18 cellular contexts compared by ENCODE assay signal in the genomic region with DNA sequence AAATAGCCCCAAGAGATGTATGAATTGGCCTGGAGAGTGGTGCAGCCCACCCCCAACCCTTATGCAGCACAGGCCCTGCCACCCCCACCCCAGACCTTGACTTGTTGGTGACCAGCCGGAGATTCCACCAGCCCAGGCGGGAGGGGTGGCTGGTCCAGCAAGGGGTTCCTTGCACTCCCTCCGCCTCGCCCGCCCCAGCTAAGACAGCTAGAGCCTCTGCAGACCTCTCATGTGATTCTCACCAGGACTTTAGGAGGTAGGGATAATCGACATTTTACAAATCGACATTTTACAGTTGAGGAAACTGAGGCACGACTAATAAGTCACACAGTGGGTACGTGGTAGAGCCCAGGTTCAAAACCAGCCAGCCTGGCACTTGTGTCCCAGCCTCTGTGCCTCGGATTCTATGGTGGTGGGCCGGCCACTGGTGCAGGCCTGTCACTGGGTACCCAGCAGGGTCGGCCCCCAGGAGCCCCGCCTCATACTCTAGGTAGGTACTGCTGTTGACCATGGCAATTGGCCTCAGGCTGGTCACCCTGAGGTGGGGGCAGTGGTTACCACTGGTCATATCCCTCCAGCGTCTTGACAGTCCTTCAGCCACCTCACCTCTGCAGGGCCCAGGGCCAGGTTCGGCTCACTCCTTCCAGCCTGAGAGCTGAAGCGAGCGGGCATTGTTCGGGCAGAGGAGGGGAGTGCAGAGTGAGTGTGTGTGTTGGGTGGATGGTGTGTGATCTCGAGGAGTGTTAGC. TPM values are rescaled to one million over a fixed set of nuclear protein-coding genes. Genes with fewer than 3 reads are reported as not detected.
DNase-seq lines count a peak whose midpoint lies in the region; TF ChIP-seq lines count a peak whose summit lies in the region.
"Had no signal": no experiment of that assay in that cellular context is flagged by ENCODE, and none has a peak within 500 bp of the region (broad histone marks: within the 10 kb centered on the region; RNA-seq: fewer than 3 reads in every experiment).

No MANE protein-coding gene starts in this region.

- TF ChIP-seq CTCF in dorsolateral prefrontal cortex (IDR thresholded peaks at IDR 0.05 in 54 of 56, conservative IDR thresholded peaks at IDR 0.05 in 2 of 56; ENCODE audit: low read depth in 1 of 56, partially characterized antibody in 56 of 56) = no peak

- no peaks in the 10 kb centered on the region for H3K27me3 ChIP-seq in HUES48 (ENCODE audit: control insufficient read depth, insufficient read depth, low read length)
- no peaks in the 10 kb centered on the region for H3K27me3 ChIP-seq in dorsolateral prefrontal cortex
- H3K27me3 ChIP-seq in muscle layer of duodenum (ENCODE audit: low read depth, low read length) = no peaks in the 10 kb centered on the region
- H3K27me3 ChIP-seq in stomach smooth muscle (ENCODE audit: control insufficient read depth in 1 of 2, insufficient read depth in 2 of 2, low read length in 2 of 2) = no peaks in the 10 kb centered on the region
- H3K27me3 ChIP-seq: transverse colon had no signal

- H3K4me3 ChIP-seq in HUES48 (ENCODE audit: low read depth, low read length) (no peak overlapping the region), dorsolateral prefrontal cortex (peak overlapping the region in 28 of 59 donors; percentile 31 to 69 (median 60)), muscle layer of duodenum (ENCODE audit: low read depth in 1 of 2, low read length in 2 of 2) (peak overlapping the region; percentile 16 to 64), stomach smooth muscle (ENCODE audit: low read length in 2 of 2) (peak overlapping the region in 1 of 2 donors; percentile 79)

- H3K9ac ChIP-seq in HUES48 (ENCODE audit: low read depth, low read length) = no peak overlapping the region
- H3K9ac ChIP-seq in stomach smooth muscle (ENCODE audit: low read length in 2 of 2) = peak overlapping the region; percentile 71 to 78

- DNase-seq in dorsolateral prefrontal cortex = no peak
- no peak for DNase-seq in NCI-H69 (lab: John Stamatoyannopoulos, UW)
- DNase-seq in NCI-H1092 treated with DMSO at 0.1 percent for 48 hours (lab: John Stamatoyannopoulos, UW) = no peak
- DNase-seq in NCI-H82 treated with DMSO at 0.1 percent for 48 hours (lab: John Stamatoyannopoulos, UW; ENCODE audit: unreplicated experiment) = no peak
- DNase-seq: activated B cell treated with CpG ODN at 0.5 μM for 24 hours; activated CD8-positive, alpha-beta memory T cell treated with anti-CD3 and anti-CD28 coated beads for 24 hours; DMS53; NCI-H1105; NCI-H82; occipital lobe; T-helper 1 cell had no signal

- intact Hi-C loops in dorsolateral prefrontal cortex (cut with DNase I) = no loop called here

- H3K9me3 ChIP-seq in HUES48 (ENCODE audit: control insufficient read depth, insufficient read depth, low read length) (no peaks in the 10 kb centered on the region), muscle layer of duodenum (ENCODE audit: control insufficient read depth in 1 of 2, low read length in 2 of 2) (no peaks in the 10 kb centered on the region), stomach smooth muscle (ENCODE audit: control insufficient read depth in 2 of 2, low read length in 2 of 2) (no peaks in the 10 kb centered on the region)
- H3K9me3 ChIP-seq: transverse colon had no signal

- H3K27ac ChIP-seq in HUES48 (ENCODE audit: low read depth, low read length) (peak overlapping the region; percentile 74), dorsolateral prefrontal cortex (peak overlapping the region in 54 of 59 donors; percentile 4 to 88 (median 72)), muscle layer of duodenum (ENCODE audit: low read length) (no peak overlapping the region), stomach smooth muscle (ENCODE audit: low read length) (peak overlapping the region; percentile 62)
- H3K27ac ChIP-seq: C4-2B, epithelial cell of prostate, RWPE1 had no signal

- H3K4me1 ChIP-seq in HUES48 (ENCODE audit: control insufficient read depth, insufficient read depth, low read length) (peaks cover 31% of the 10 kb centered on the region), muscle layer of duodenum (ENCODE audit: control insufficient read depth in 1 of 2, insufficient read depth in 2 of 2, low read length in 2 of 2) (peaks cover 0 to 18% of the 10 kb centered on the region in 2 donors), stomach smooth muscle (ENCODE audit: control insufficient read depth, insufficient read depth, low read length) (peaks cover 27% of the 10 kb centered on the region)

- H3K36me3 ChIP-seq in HUES48 (ENCODE audit: control insufficient read depth, insufficient read depth, low read length) (peaks cover 3% of the 10 kb centered on the region; the same call in 1 of the 2 replicates), muscle layer of duodenum (ENCODE audit: control insufficient read depth in 1 of 2, insufficient read depth in 2 of 2, low read length in 2 of 2) (no peaks in the 10 kb centered on the region), stomach smooth muscle (ENCODE audit: control insufficient read depth in 2 of 2, insufficient read depth in 2 of 2, low read length in 2 of 2) (peaks cover 0 to 2% of the 10 kb centered on the region in 2 donors)
- H3K36me3 ChIP-seq: transverse colon had no signal

RNA-seq across cellular contexts. Expression of a gene that starts 35.0 kb away (rescaled TPM):
- total RNA-seq in dorsolateral prefrontal cortex = 100 to 1,000 TPM in 87 of 120 experiments, 10 to 100 TPM in 33; 23.0 to 708 (median 141) TPM

RNA-seq across cellular contexts. Expression of a gene that starts 37.3 kb away (rescaled TPM):
- 10 to 100 TPM; 12.9 to 58.9 (median 36.2) TPM for total RNA-seq in dorsolateral prefrontal cortex
- total RNA-seq: activated B cell treated with CpG ODN at 0.5 μM for 24 hours had no signal
